ENCODE assay signal across 18 cellular contexts in genomic region chr11:83187463-83187862, GRCh38. TPM values are rescaled to one million over a fixed set of nuclear protein-coding genes. Genes with fewer than 3 reads are reported as not detected.
DNase-seq lines count a peak whose midpoint lies in the region; ATAC-seq and TF ChIP-seq lines count a peak whose summit lies in the region.
"Had no signal": no experiment of that assay in that cellular context is flagged by ENCODE, and none has a peak within 500 bp of the region (broad histone marks: within the 10 kb centered on the region; RNA-seq: fewer than 3 reads in every experiment).

No MANE protein-coding gene starts in this region.

- H3K9me2 ChIP-seq in SK-N-SH, result no peaks in the 10 kb centered on the region

- CTCF ChIA-PET in Caco-2 (lab: Charles Lee) (interaction anchor here (0.8 kb wide), 1 partner anchor 62 kb away, joined by 3 read pairs; no protein-coding TSS in a partner anchor), SK-N-SH (lab: Yijun Ruan, JAX) (interaction anchor here (0.6 to 1.9 kb wide), 2 partner anchors 63 to 320 kb away, joined by 4 to 5 read pairs; no protein-coding TSS in a partner anchor)

- H3K4me1 ChIP-seq in Caco-2 (peaks cover 3% of the 10 kb centered on the region; the same call in 1 of the 2 replicates), SK-N-SH (ENCODE audit: control insufficient read depth in 1 of 2, insufficient read depth in 2 of 2, low read depth in 1 of 2, low read length in 1 of 2) (peaks cover 6 to 10% of the 10 kb centered on the region in 2 experiments; a peak in 3 of 4 replicates)
- H3K4me1 ChIP-seq: parathyroid adenoma had no signal

- DNase-seq in Caco-2 (no peak), neural crest cell (ENCODE audit: low read depth, low spot score) (no peak), NCI-H2107 treated with DMSO at 0.1 percent for 48 hours (lab: John Stamatoyannopoulos, UW; ENCODE audit: unreplicated experiment) (no peak), SK-N-SH (no peak)
- no peak for DNase-seq in effector memory CD8-positive, alpha-beta T cell
- no peak for DNase-seq in effector CD4-positive, alpha-beta T cell
- DNase-seq: activated naive CD4-positive, alpha-beta T cell; lower lobe of right lung; NCI-H1436; NCI-H2171 treated with DMSO at 0.1 percent for 48 hours; NCI-H82; Peyer's patch; sigmoid colon; tibial artery had no signal

- TF ChIP-seq CTCF in Caco-2 (IDR thresholded peaks at IDR 0.05; ENCODE audit: insufficient read depth in 1 of 2, low read depth in 1 of 2, low read length in 1 of 2, severe bottlenecking in 1 of 2, unreplicated experiment in 1 of 2) (no peak), neural crest cell (conservative IDR thresholded peaks at IDR 0.05) (no peak), SK-N-SH (IDR thresholded peaks at IDR 0.05) (no peak)

- intact Hi-C loops in Caco-2 (cut with micrococcal nuclease; ENCODE audit: unreplicated experiment), result no loop called here

- H3K9me3 ChIP-seq in Caco-2 (no peaks in the 10 kb centered on the region), SK-N-SH (no peaks in the 10 kb centered on the region)
- H3K9me3 ChIP-seq: lower lobe of right lung, Peyer's patch, sigmoid colon, tibial artery had no signal

- BruUV-seq in Caco-2 (replicated peaks; lab: Mats Ljungman, UMichigan), result no TSS peak

- TF ChIP-seq EP300 in SK-N-SH (IDR thresholded peaks at IDR 0.05; ENCODE audit: borderline replicate concordance in 1 of 2, low read depth in 1 of 2, low read length in 1 of 2), result no peak

- H3K4me3 Mint-ChIP-seq in Caco-2 (ENCODE audit: unreplicated experiment) (no peak overlapping the region), IgD-negative memory B cell (peak overlapping the region in 1 of 4 donors; percentile 43), neural crest cell (peak overlapping the region; percentile 45)
- H3K4me3 Mint-ChIP-seq in effector memory CD8-positive, alpha-beta T cell, result no peak overlapping the region
- H3K4me3 Mint-ChIP-seq: activated CD4-positive, alpha-beta T cell treated with anti-CD3 and anti-CD28 coated beads, Interleukin-2, amount 10 ng/mL, durations not matched to agents 24 days and 14 days; stimulated activated memory B cell treated with anti-CD40 and anti-IgM and Interleukin-4, amounts not matched to agents 10 μg/mL and 1 μg/mL and 100 μg/mL, for 72 hours had no signal

- peaks cover 10% of the 10 kb centered on the region for H3K4me1 Mint-ChIP-seq in Caco-2 (ENCODE audit: low read depth, unreplicated experiment)
- peaks cover 6 to 8% (median 6%) of the 10 kb centered on the region in 3 donors for H3K4me1 Mint-ChIP-seq in IgD-negative memory B cell
- peaks cover 9 to 23% of the 10 kb centered on the region in 2 donors for H3K4me1 Mint-ChIP-seq in effector memory CD8-positive, alpha-beta T cell (ENCODE audit: low read depth in 2 of 2)
- H3K4me1 Mint-ChIP-seq in neural crest cell, result peaks cover 3% of the 10 kb centered on the region

- 99% methylated on average over 4 of the region's 4 CpGs for WGBS in SK-N-SH (ENCODE audit: low lambda C conversion rate)

- H4K20me1 ChIP-seq in SK-N-SH (ENCODE audit: insufficient read depth), result no peaks in the 10 kb centered on the region

- H3K36me3 ChIP-seq in Caco-2 (ENCODE audit: control insufficient read depth, insufficient read depth, low read length) (peaks cover 2% of the 10 kb centered on the region; the same call in 1 of the 2 replicates), SK-N-SH (replicated peaks in 1 of 2; ENCODE audit: control insufficient read depth in 1 of 2, insufficient read depth in 2 of 2, low read length in 1 of 2) (peaks cover 63 to 76% of the 10 kb centered on the region in 2 experiments)

- H2AFZ ChIP-seq in SK-N-SH (ENCODE audit: low read depth), result no peak overlapping the region
- H2AFZ ChIP-seq: parathyroid adenoma had no signal

- H3F3A ChIP-seq in SK-N-SH (replicated peaks; ENCODE audit: insufficient read depth), result peaks cover 74% of the 10 kb centered on the region

- H3K9me3 Mint-ChIP-seq in Caco-2 (ENCODE audit: unreplicated experiment) (no peaks in the 10 kb centered on the region), IgD-negative memory B cell (no peaks in the 10 kb centered on the region), neural crest cell (no peaks in the 10 kb centered on the region)
- H3K9me3 Mint-ChIP-seq in effector memory CD8-positive, alpha-beta T cell, result no peaks in the 10 kb centered on the region
- H3K9me3 Mint-ChIP-seq: activated CD4-positive, alpha-beta T cell treated with anti-CD3 and anti-CD28 coated beads, Interleukin-2, amount 10 ng/mL, durations not matched to agents 24 days and 14 days; stimulated activated memory B cell treated with anti-CD40 and anti-IgM and Interleukin-4, amounts not matched to agents 10 μg/mL and 1 μg/mL and 100 μg/mL, for 72 hours had no signal

- no peak overlapping the region; a peak in 1 of 4 replicates for H3K27ac ChIP-seq in SK-N-SH (ENCODE audit: low read depth in 2 of 2, low read length in 1 of 2)
- H3K27ac ChIP-seq: lower lobe of right lung, parathyroid adenoma, Peyer's patch, sigmoid colon, tibial artery had no signal

- POLR2A ChIA-PET in Caco-2 (lab: Charles Lee), result interaction anchor here (1.1 to 3.0 kb wide), 2 partner anchors 31 to 98 kb away, joined by 4 to 12 read pairs; partner anchors contain the start of genes CCDC90B and PCF11
- POLR2A ChIA-PET in SK-N-SH (lab: Yijun Ruan, JAX), result interaction anchor here (1.1 kb wide), 1 partner anchor 18 kb away, joined by 3 read pairs; no protein-coding TSS in a partner anchor

- H3K36me3 Mint-ChIP-seq in Caco-2 (ENCODE audit: insufficient read depth, unreplicated experiment) (peaks cover 83% of the 10 kb centered on the region), IgD-negative memory B cell (no peaks in the 10 kb centered on the region), neural crest cell (ENCODE audit: low read depth) (peaks cover 17% of the 10 kb centered on the region)
- H3K36me3 Mint-ChIP-seq in effector memory CD8-positive, alpha-beta T cell (ENCODE audit: insufficient read depth), result peaks cover 88% of the 10 kb centered on the region

- H3K9ac ChIP-seq in SK-N-SH, result no peak overlapping the region
- H3K9ac ChIP-seq: parathyroid adenoma had no signal

- H3K27me3 Mint-ChIP-seq in Caco-2 (ENCODE audit: insufficient read depth, unreplicated experiment), result no peaks in the 10 kb centered on the region
- no peaks in the 10 kb centered on the region for H3K27me3 Mint-ChIP-seq in IgD-negative memory B cell
- H3K27me3 Mint-ChIP-seq in effector memory CD8-positive, alpha-beta T cell, result no peaks in the 10 kb centered on the region
- H3K27me3 Mint-ChIP-seq in neural crest cell (ENCODE audit: low read depth), result no peaks in the 10 kb centered on the region
- H3K27me3 Mint-ChIP-seq: activated CD4-positive, alpha-beta T cell treated with anti-CD3 and anti-CD28 coated beads, Interleukin-2, amount 10 ng/mL, durations not matched to agents 24 days and 14 days; stimulated activated memory B cell treated with anti-CD40 and anti-IgM and Interleukin-4, amounts not matched to agents 10 μg/mL and 1 μg/mL and 100 μg/mL, for 72 hours had no signal

- H3K27me3 ChIP-seq in Caco-2 (replicated peaks; ENCODE audit: control insufficient read depth, insufficient read depth, low read length) (no peaks in the 10 kb centered on the region), SK-N-SH (ENCODE audit: insufficient read depth) (no peaks in the 10 kb centered on the region)
- H3K27me3 ChIP-seq: Peyer's patch, sigmoid colon, tibial artery had no signal

- peaks cover 30% of the 10 kb centered on the region for H3K79me2 ChIP-seq in SK-N-SH (ENCODE audit: insufficient read depth)
- H3K79me2 ChIP-seq: parathyroid adenoma had no signal

- H3K4me2 ChIP-seq in SK-N-SH, result no peak overlapping the region

- peak overlapping the region; percentile 8 for H3K27ac Mint-ChIP-seq in Caco-2 (ENCODE audit: unreplicated experiment)
- peak overlapping the region in 2 of 3 donors; percentile 52 to 71 for H3K27ac Mint-ChIP-seq in IgD-negative memory B cell
- peak overlapping the region; percentile 75 to 94 for H3K27ac Mint-ChIP-seq in effector memory CD8-positive, alpha-beta T cell
- H3K27ac Mint-ChIP-seq in neural crest cell (ENCODE audit: unreplicated experiment), result no peak overlapping the region
- H3K27ac Mint-ChIP-seq: activated CD4-positive, alpha-beta T cell treated with anti-CD3 and anti-CD28 coated beads, Interleukin-2, amount 10 ng/mL, durations not matched to agents 24 days and 14 days; stimulated activated memory B cell treated with anti-CD40 and anti-IgM and Interleukin-4, amounts not matched to agents 10 μg/mL and 1 μg/mL and 100 μg/mL, for 72 hours had no signal

- TF ChIP-seq RAD21 in SK-N-SH (IDR thresholded peaks at IDR 0.05; ENCODE audit: low read length), result no peak

- H3K4me3 ChIP-seq in Caco-2 (ENCODE audit: low read depth, low read length) (no peak overlapping the region), SK-N-SH (ENCODE audit: low read depth in 2 of 2, low read length in 1 of 2) (no peak overlapping the region)
- H3K4me3 ChIP-seq: lower lobe of right lung, Peyer's patch, sigmoid colon, tibial artery had no signal

- ATAC-seq in effector memory CD8-positive, alpha-beta T cell (replicated peaks), result no peak
- ATAC-seq: stimulated activated memory B cell treated with anti-CD40 and anti-IgM and Interleukin-4, amounts not matched to agents 10 μg/mL and 1 μg/mL and 100 μg/mL, for 72 hours had no signal

TF ChIP-seq in SK-N-SH, 30 proteins besides CTCF, POLR2A, EP300 and RAD21 (continues in another document):
- TF ChIP-seq CHD2 (IDR thresholded peaks at IDR 0.05; ENCODE audit: low read length, partially characterized antibody), result no peak
- no peak for TF ChIP-seq FOXJ3 (CRISPR knock-in tag; IDR thresholded peaks at IDR 0.05)
- no peak for TF ChIP-seq RXRA (IDR thresholded peaks at IDR 0.05; ENCODE audit: borderline replicate concordance, low read depth)
- TF ChIP-seq PBX3 (IDR thresholded peaks at IDR 0.05), result no peak
- no peak for TF ChIP-seq RFX5 (IDR thresholded peaks at IDR 0.05; ENCODE audit: low read length)

RNA-seq across cellular contexts. Expression of gene ANKRD42, which starts 6.0 kb away (rescaled TPM):
- total RNA-seq in Caco-2 (2022), result 8.3 and 9.0 TPM in 2 replicates
- 6.0 TPM for polyA plus RNA-seq in IgD-negative memory B cell
- total RNA-seq in neural crest cell, result 7.8 and 7.9 TPM in 2 replicates
- 13.3 and 14.6 TPM in 2 replicates for polyA plus RNA-seq in SK-N-SH (2012; rRNA removed)
- 14.4 and 16.5 TPM in 2 replicates for polyA plus RNA-seq in SK-N-SH (2012; cell fraction: cytosol; rRNA removed)
- 10.0 and 14.9 TPM in 2 replicates for polyA plus RNA-seq in SK-N-SH (2012; cell fraction: nucleus; rRNA removed)

RNA-seq across cellular contexts. Expression of gene PCF11, which starts 30.5 kb away (rescaled TPM):
- total RNA-seq in Caco-2 (2022) (78.4 and 78.5 TPM in 2 replicates), neural crest cell (67.3 and 67.9 TPM in 2 replicates)
- polyA plus RNA-seq in IgD-negative memory B cell (47.4 TPM), SK-N-SH (2012; rRNA removed) (22.4 and 35.3 TPM in 2 replicates)
- polyA plus RNA-seq in SK-N-SH (2012; cell fraction: cytosol; rRNA removed), result 16.5 and 17.5 TPM in 2 replicates
- 112 and 139 TPM in 2 replicates for polyA plus RNA-seq in SK-N-SH (2012; cell fraction: nucleus; rRNA removed)
